20 cellular contexts compared by ENCODE assay signal in the genomic region with DNA sequence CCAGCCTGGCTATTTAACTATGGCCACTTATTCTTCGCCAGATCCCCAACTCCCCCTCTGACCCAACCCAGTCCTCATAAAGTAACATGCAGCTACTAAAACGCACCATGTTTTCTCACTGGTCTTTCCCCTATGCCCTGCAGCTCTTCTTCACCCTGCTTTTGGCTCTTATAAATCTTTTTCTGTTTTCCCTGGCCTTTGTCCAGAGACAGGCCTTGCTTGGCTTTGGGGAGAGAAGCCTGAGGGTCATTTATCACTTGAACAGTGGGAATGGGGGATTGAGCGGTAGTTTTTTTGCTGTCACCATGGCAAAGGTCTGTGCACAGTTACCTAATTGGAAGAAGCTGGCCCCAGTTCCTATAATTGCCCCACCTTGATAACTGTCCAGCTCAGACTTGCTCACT.
DNase-seq lines count a peak whose midpoint lies in the region; ATAC-seq lines count a peak whose summit lies in the region.
"Had no signal": no experiment of that assay in that cellular context is flagged by ENCODE, and none has a peak within 500 bp of the region (broad histone marks: within the 10 kb centered on the region; RNA-seq: fewer than 3 reads in every experiment).

No MANE protein-coding gene starts in this region.

- DNase-seq in EH (ENCODE audit: low read depth) (peak; percentile 50), adipocyte (ENCODE audit: low read depth) (peak; percentile 19), fibroblast of the conjunctiva (ENCODE audit: low read depth) (peak; percentile 46), pons (ENCODE audit: low spot score) (peak; percentile 28), activated T-cell treated with anti-CD3 and anti-CD28 coated beads for 4 hours (no peak)
- no peak for DNase-seq in activated CD4-positive, alpha-beta T cell treated with anti-CD3 and anti-CD28 coated beads for 4 hours
- DNase-seq in stimulated activated effector memory CD8-positive, alpha-beta T cell treated with anti-CD3 and anti-CD28 coated beads, Interleukin-12 subunit alpha, Interleukin-12 subunit beta, amount 100 ng/mL, for 72 hours (ENCODE audit: low spot score in 2 of 2): no peak
- DNase-seq: activated CD4-positive, alpha-beta memory T cell treated with anti-CD3 and anti-CD28 coated beads for 36 hours; activated T-cell treated with anti-CD3 and anti-CD28 coated beads, Interleukin-2, amount 50 U/mL, for 4 hours; islet precursor cell; NCI-H2029; stimulated activated CD4-positive, alpha-beta T cell treated with anti-CD3 and anti-CD28 coated beads, Interleukin-2, amount 100 ng/mL, for 24 hours; stimulated activated naive CD8-positive, alpha-beta T cell treated with anti-CD3 and anti-CD28 coated beads, Interleukin-15, amount 100 ng/mL, for 72 hours; T-cell had no signal

- H3K27me3 ChIP-seq in adipocyte (replicated peaks; ENCODE audit: control insufficient read depth, insufficient read depth, low read length): no peaks in the 10 kb centered on the region
- H3K27me3 ChIP-seq: breast epithelium had no signal

- no peak overlapping the region for H3K4me3 Mint-ChIP-seq in stimulated activated effector memory CD8-positive, alpha-beta T cell treated with anti-CD3 and anti-CD28 coated beads, Interleukin-12 subunit alpha, Interleukin-12 subunit beta, amount 100 ng/mL, for 72 hours
- H3K4me3 Mint-ChIP-seq: activated CD4-positive, alpha-beta memory T cell treated with anti-CD3 and anti-CD28 coated beads for 36 hours; activated naive CD4-positive, alpha-beta T cell treated with anti-CD3 and anti-CD28 coated beads, Interleukin-2, amount 50 U/mL, for 24 hours; activated T-cell treated with anti-CD3 and anti-CD28 coated beads, Interleukin-2, amount 50 U/mL, for 4 hours; memory B cell; neural progenitor cell; stimulated activated naive CD8-positive, alpha-beta T cell treated with anti-CD3 and anti-CD28 coated beads, Interleukin-15, amount 100 ng/mL, for 72 hours; T-cell had no signal

- no peaks in the 10 kb centered on the region for H3K9me3 Mint-ChIP-seq in stimulated activated effector memory CD8-positive, alpha-beta T cell treated with anti-CD3 and anti-CD28 coated beads, Interleukin-12 subunit alpha, Interleukin-12 subunit beta, amount 100 ng/mL, for 72 hours
- H3K9me3 Mint-ChIP-seq: activated CD4-positive, alpha-beta memory T cell treated with anti-CD3 and anti-CD28 coated beads for 36 hours; activated naive CD4-positive, alpha-beta T cell treated with anti-CD3 and anti-CD28 coated beads, Interleukin-2, amount 50 U/mL, for 24 hours; activated T-cell treated with anti-CD3 and anti-CD28 coated beads, Interleukin-2, amount 50 U/mL, for 4 hours; memory B cell; neural progenitor cell; stimulated activated naive CD8-positive, alpha-beta T cell treated with anti-CD3 and anti-CD28 coated beads, Interleukin-15, amount 100 ng/mL, for 72 hours had no signal

- no peaks in the 10 kb centered on the region for H3K36me3 Mint-ChIP-seq in stimulated activated effector memory CD8-positive, alpha-beta T cell treated with anti-CD3 and anti-CD28 coated beads, Interleukin-12 subunit alpha, Interleukin-12 subunit beta, amount 100 ng/mL, for 72 hours
- H3K36me3 Mint-ChIP-seq: activated CD4-positive, alpha-beta memory T cell treated with anti-CD3 and anti-CD28 coated beads for 36 hours; neural progenitor cell had no signal

- H3K4me3 ChIP-seq in adipocyte (ENCODE audit: low read length): no peak overlapping the region
- H3K4me3 ChIP-seq: breast epithelium, neural progenitor cell had no signal

- no peaks in the 10 kb centered on the region for H3K36me3 ChIP-seq in adipocyte (ENCODE audit: control insufficient read depth, insufficient read depth, low read length, severe bottlenecking)
- H3K36me3 ChIP-seq: breast epithelium, neural progenitor cell had no signal

- H3K9ac ChIP-seq in adipocyte (ENCODE audit: low read length): no peak overlapping the region
- H3K9ac ChIP-seq: neural progenitor cell had no signal

- peaks cover 18% of the 10 kb centered on the region for H3K4me1 ChIP-seq in adipocyte (ENCODE audit: control insufficient read depth, insufficient read depth, low read length)
- H3K4me1 ChIP-seq: breast epithelium, neural progenitor cell had no signal

- no peaks in the 10 kb centered on the region for H3K9me3 ChIP-seq in adipocyte (ENCODE audit: control insufficient read depth, low read length)
- H3K9me3 ChIP-seq: breast epithelium had no signal

- no peak for ATAC-seq in HG02642 (IDR thresholded peaks at IDR 0.05; ENCODE audit: poor library complexity, unreplicated experiment)
- no peak for ATAC-seq in stimulated activated effector memory CD8-positive, alpha-beta T cell treated with anti-CD3 and anti-CD28 coated beads, Interleukin-12 subunit alpha, Interleukin-12 subunit beta, amount 100 ng/mL, for 72 hours
- ATAC-seq: activated T-cell treated with anti-CD3 and anti-CD28 coated beads, Interleukin-2, amount 50 U/mL, for 4 hours; Right ventricle myocardium inferior; stimulated activated naive CD8-positive, alpha-beta T cell treated with anti-CD3 and anti-CD28 coated beads, Interleukin-15, amount 100 ng/mL, for 72 hours; T-cell had no signal

- H3K4me1 Mint-ChIP-seq in stimulated activated effector memory CD8-positive, alpha-beta T cell treated with anti-CD3 and anti-CD28 coated beads, Interleukin-12 subunit alpha, Interleukin-12 subunit beta, amount 100 ng/mL, for 72 hours: no peaks in the 10 kb centered on the region
- H3K4me1 Mint-ChIP-seq: activated naive CD4-positive, alpha-beta T cell treated with anti-CD3 and anti-CD28 coated beads, Interleukin-2, amount 50 U/mL, for 24 hours; neural progenitor cell; stimulated activated naive CD8-positive, alpha-beta T cell treated with anti-CD3 and anti-CD28 coated beads, Interleukin-15, amount 100 ng/mL, for 72 hours; T-cell had no signal

- H3K27ac Mint-ChIP-seq in stimulated activated effector memory CD8-positive, alpha-beta T cell treated with anti-CD3 and anti-CD28 coated beads, Interleukin-12 subunit alpha, Interleukin-12 subunit beta, amount 100 ng/mL, for 72 hours: no peak overlapping the region
- H3K27ac Mint-ChIP-seq: activated CD4-positive, alpha-beta memory T cell treated with anti-CD3 and anti-CD28 coated beads for 36 hours; activated naive CD4-positive, alpha-beta T cell treated with anti-CD3 and anti-CD28 coated beads, Interleukin-2, amount 50 U/mL, for 24 hours; memory B cell; neural progenitor cell; stimulated activated naive CD8-positive, alpha-beta T cell treated with anti-CD3 and anti-CD28 coated beads, Interleukin-15, amount 100 ng/mL, for 72 hours; T-cell had no signal

Comparison
In these comparisons a context has a peak if more than half of its experiments do, and no peak if none do; other contexts are left out.
1. DNase-seq: peak in EH (single experiment), adipocyte (single experiment), fibroblast of the conjunctiva (single experiment) and pons (single experiment); none in activated CD4-positive, alpha-beta T cell treated with anti-CD3 and anti-CD28 coated beads for 4 hours (0 of 2), activated T-cell treated with anti-CD3 and anti-CD28 coated beads for 4 hours (single experiment) and stimulated activated effector memory CD8-positive, alpha-beta T cell treated with anti-CD3 and anti-CD28 coated beads, Interleukin-12 subunit alpha, Interleukin-12 subunit beta, amount 100 ng/mL, for 72 hours (0 of 2).